Comparison of ENCODE assay signal across 8 cellular contexts in genomic region chr2:24050041-24050655, GRCh38. TPM values are rescaled to one million over a fixed set of nuclear protein-coding genes. Genes with fewer than 3 reads are reported as not detected.
A peak's percentile ranks its signal among the peaks of the same experiment; 100 is the strongest.
DNase-seq lines count a peak whose midpoint lies in the region.

No MANE protein-coding gene starts in this region.

- H3K36me3 Mint-ChIP-seq in activated CD4-positive, alpha-beta memory T cell treated with anti-CD3 and anti-CD28 coated beads for 36 hours, result no peaks in the 10 kb centered on the region

- intact Hi-C loops in activated CD4-positive, alpha-beta memory T cell treated with anti-CD3 and anti-CD28 coated beads for 36 hours (cut with micrococcal nuclease), result no loop called here
- intact Hi-C loops in head of caudate nucleus (cut with DNase I), result no loop called here
- intact Hi-C loops in posterior cingulate gyrus (cut with DNase I), result no loop called here

- DNase-seq in NCI-H510A treated with DMSO at 0.1 percent for 48 hours (lab: John Stamatoyannopoulos, UW) (peak; percentile 23), NCI-H510A (lab: John Stamatoyannopoulos, UW) (no peak), head of caudate nucleus (peak in 37 of 42 donors; percentile 20 to 72 (median 42)), posterior cingulate gyrus (peak in 9 of 10 donors; percentile 17 to 90 (median 42)), mesenteric fat pad (ENCODE audit: low spot score) (no peak), middle frontal gyrus (ENCODE audit: extremely low spot score, low spot score) (no peak), foreskin melanocyte (no peak)
- DNase-seq in activated CD4-positive, alpha-beta memory T cell treated with anti-CD3 and anti-CD28 coated beads for 36 hours, result peak; percentile 31

- peaks cover 15% of the 10 kb centered on the region for H3K4me1 Mint-ChIP-seq in activated CD4-positive, alpha-beta memory T cell treated with anti-CD3 and anti-CD28 coated beads for 36 hours (ENCODE audit: low read depth)

- CTCF ChIA-PET in activated CD4-positive, alpha-beta memory T cell treated with anti-CD3 and anti-CD28 coated beads for 36 hours (lab: Charles Lee), result interaction anchor here (1.7 to 1.8 kb wide), 2 partner anchors 34 to 226 kb away, joined by 5 to 10 read pairs; partner anchors contain the start of gene TP53I3

- no peaks in the 10 kb centered on the region for H3K9me3 Mint-ChIP-seq in activated CD4-positive, alpha-beta memory T cell treated with anti-CD3 and anti-CD28 coated beads for 36 hours

- H3K4me3 Mint-ChIP-seq in activated CD4-positive, alpha-beta memory T cell treated with anti-CD3 and anti-CD28 coated beads for 36 hours, result no peak overlapping the region

- POLR2A ChIA-PET in activated CD4-positive, alpha-beta memory T cell treated with anti-CD3 and anti-CD28 coated beads for 36 hours (lab: Charles Lee), result interaction anchor here (0.8 to 1.6 kb wide), 2 partner anchors 27 to 123 kb away, joined by 3 to 4 read pairs; partner anchors contain the start of gene ATAD2B

- H3K27ac Mint-ChIP-seq in activated CD4-positive, alpha-beta memory T cell treated with anti-CD3 and anti-CD28 coated beads for 36 hours, result no peak overlapping the region

- peaks cover 3% of the 10 kb centered on the region for H3K27me3 Mint-ChIP-seq in activated CD4-positive, alpha-beta memory T cell treated with anti-CD3 and anti-CD28 coated beads for 36 hours

RNA-seq across cellular contexts. Expression of gene FKBP1B, which starts 0.6 kb away (rescaled TPM):
- total RNA-seq in activated CD4-positive, alpha-beta memory T cell treated with anti-CD3 and anti-CD28 coated beads for 36 hours, result 1 to 10 TPM; 3.4 to 3.7 TPM
- 5.0 TPM for total RNA-seq in mesenteric fat pad

RNA-seq across cellular contexts. Expression of gene WDCP, which starts 3.0 kb away (rescaled TPM):
- total RNA-seq in activated CD4-positive, alpha-beta memory T cell treated with anti-CD3 and anti-CD28 coated beads for 36 hours, result 10 to 100 TPM; 18.4 to 21.2 TPM
- total RNA-seq in mesenteric fat pad, result 7.2 TPM

RNA-seq across cellular contexts. Expression of gene SF3B6, which starts 26.0 kb away (rescaled TPM):
- total RNA-seq in activated CD4-positive, alpha-beta memory T cell treated with anti-CD3 and anti-CD28 coated beads for 36 hours, result 100 to 1,000 TPM; 145 to 148 TPM
- total RNA-seq in mesenteric fat pad, result 59.3 TPM

RNA-seq across cellular contexts. Expression of gene TP53I3, which starts 34.5 kb away (rescaled TPM):
- total RNA-seq in activated CD4-positive, alpha-beta memory T cell treated with anti-CD3 and anti-CD28 coated beads for 36 hours, result under 1 TPM; 0.90 to 0.94 TPM
- total RNA-seq in mesenteric fat pad, result 12.0 TPM

RNA-seq across cellular contexts. Expression of gene MFSD2B, which starts 40.3 kb away (rescaled TPM):
- under 1 TPM in 1 of 2 experiments, not detected in 1; 0.39 TPM for total RNA-seq in activated CD4-positive, alpha-beta memory T cell treated with anti-CD3 and anti-CD28 coated beads for 36 hours
- not detected for total RNA-seq in mesenteric fat pad

Comparison
In these comparisons a context has a peak if more than half of its experiments do, and no peak if none do; other contexts are left out.
1. DNase-seq: peak in NCI-H510A treated with DMSO at 0.1 percent for 48 hours (single experiment), activated CD4-positive, alpha-beta memory T cell treated with anti-CD3 and anti-CD28 coated beads for 36 hours (single experiment), head of caudate nucleus (37 of 42) and posterior cingulate gyrus (9 of 10); none in NCI-H510A (single experiment), mesenteric fat pad (single experiment), middle frontal gyrus (single experiment) and foreskin melanocyte (single experiment).